28 cellular contexts compared by ENCODE assay signal in the genomic region with DNA sequence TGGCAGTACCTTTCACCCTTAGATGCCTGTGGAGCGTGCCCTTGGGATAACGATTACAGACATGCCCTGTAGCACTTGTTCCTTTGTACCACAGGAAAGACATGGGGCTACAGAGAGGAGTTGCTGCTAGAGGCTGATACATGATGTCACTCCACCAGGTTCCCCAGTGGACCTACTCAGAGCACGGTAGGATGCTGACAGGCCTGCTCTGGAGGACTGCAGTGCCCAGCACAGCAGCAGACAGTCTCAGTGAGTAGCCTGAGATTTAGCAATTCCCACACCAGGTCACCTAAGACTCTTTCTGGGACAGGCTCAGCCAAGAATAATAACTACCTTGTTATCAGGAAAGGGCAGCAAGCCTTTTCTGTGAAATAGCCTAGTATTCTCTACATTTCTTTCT.
"Had no signal": no experiment of that assay in that cellular context is flagged by ENCODE, and none has a peak within 500 bp of the region (broad histone marks: within the 10 kb centered on the region; RNA-seq: fewer than 3 reads in every experiment).

No MANE protein-coding gene starts in this region.

- H3K4me3 Mint-ChIP-seq: activated CD4-positive, alpha-beta T cell treated with anti-CD3 and anti-CD28 coated beads for 36 hours; activated T-cell treated with anti-CD3 and anti-CD28 coated beads, Interleukin-2, amount 50 U/mL, for 24 hours; activated T-helper 17 cell treated with anti-CD3 and anti-CD28 coated beads, Interleukin-2, amount 50 U/mL, for 72 hours; naive B cell; T-cell; type B pancreatic cell had no signal

- H3K36me3 ChIP-seq: ascending aorta, colonic mucosa, gastroesophageal sphincter, sigmoid colon, spleen, thoracic aorta had no signal

- H3K27ac ChIP-seq: ascending aorta, colonic mucosa, dorsolateral prefrontal cortex, epithelial cell of prostate, gastroesophageal sphincter, parathyroid adenoma, sigmoid colon, spleen, thoracic aorta had no signal

- H3K27ac Mint-ChIP-seq: activated CD4-positive, alpha-beta T cell treated with anti-CD3 and anti-CD28 coated beads for 36 hours; activated naive CD4-positive, alpha-beta T cell treated with anti-CD3 and anti-CD28 coated beads, Interleukin-2, amount 50 U/mL, for 72 hours; activated T-cell treated with anti-CD3 and anti-CD28 coated beads, Interleukin-2, amount 50 U/mL, for 24 hours; activated T-helper 17 cell treated with anti-CD3 and anti-CD28 coated beads, Interleukin-2, amount 50 U/mL, for 72 hours; naive B cell; T-cell; type B pancreatic cell had no signal

- H3K27me3 ChIP-seq: ascending aorta, colonic mucosa, dorsolateral prefrontal cortex, gastroesophageal sphincter, sigmoid colon, spleen had no signal

- H3K4me1 Mint-ChIP-seq: activated CD4-positive, alpha-beta T cell treated with anti-CD3 and anti-CD28 coated beads for 36 hours; activated T-helper 17 cell treated with anti-CD3 and anti-CD28 coated beads, Interleukin-2, amount 50 U/mL, for 72 hours; T-cell had no signal

- H3K9me3 ChIP-seq: ascending aorta, colonic mucosa, gastroesophageal sphincter, mucosa of descending colon, sigmoid colon, spleen, thoracic aorta had no signal

- H3K4me1 ChIP-seq: colonic mucosa, gastroesophageal sphincter, parathyroid adenoma, sigmoid colon, spleen had no signal

- H3K4me3 ChIP-seq: ascending aorta, colonic mucosa, dorsolateral prefrontal cortex, gastroesophageal sphincter, mucosa of descending colon, sigmoid colon, spleen, thoracic aorta had no signal

- H3K79me2 ChIP-seq: parathyroid adenoma had no signal

- H2AFZ ChIP-seq: parathyroid adenoma had no signal

- H3K9me3 Mint-ChIP-seq: activated naive CD4-positive, alpha-beta T cell treated with anti-CD3 and anti-CD28 coated beads, Interleukin-2, amount 50 U/mL, for 72 hours; activated T-cell treated with anti-CD3 and anti-CD28 coated beads, Interleukin-2, amount 50 U/mL, for 24 hours; activated T-helper 17 cell treated with anti-CD3 and anti-CD28 coated beads, Interleukin-2, amount 50 U/mL, for 72 hours; naive B cell; T-cell; type B pancreatic cell had no signal

- ATAC-seq: activated CD4-positive, alpha-beta T cell treated with anti-CD3 and anti-CD28 coated beads for 36 hours; activated naive CD4-positive, alpha-beta T cell treated with anti-CD3 and anti-CD28 coated beads, Interleukin-2, amount 50 U/mL, for 72 hours; activated T-helper 17 cell treated with anti-CD3 and anti-CD28 coated beads, Interleukin-2, amount 50 U/mL, for 72 hours; gastroesophageal sphincter; left cardiac atrium; mucosa of descending colon; T-cell had no signal

- H3K27me3 Mint-ChIP-seq: activated T-helper 17 cell treated with anti-CD3 and anti-CD28 coated beads, Interleukin-2, amount 50 U/mL, for 72 hours; naive B cell had no signal

- H3K36me3 Mint-ChIP-seq: activated naive CD4-positive, alpha-beta T cell treated with anti-CD3 and anti-CD28 coated beads, Interleukin-2, amount 50 U/mL, for 72 hours; naive B cell; T-cell; type B pancreatic cell had no signal

- H3K9ac ChIP-seq: parathyroid adenoma had no signal

- DNase-seq: activated CD4-positive, alpha-beta T cell treated with anti-CD3 and anti-CD28 coated beads for 36 hours; activated CD4-positive, alpha-beta T cell treated with anti-CD3 and anti-CD28 coated beads, Interleukin-2, amount 50 U/mL, for 4 hours; activated CD8-positive, alpha-beta memory T cell treated with anti-CD3 and anti-CD28 coated beads for 24 hours; activated CD8-positive, alpha-beta memory T cell treated with anti-CD3 and anti-CD28 coated beads, Interleukin-2, amount 50 U/mL, for 4 hours; activated T-cell treated with anti-CD3 and anti-CD28 coated beads, Interleukin-2, amount 50 U/mL, for 24 hours; central memory CD4-positive, alpha-beta T cell; colonic mucosa; dorsolateral prefrontal cortex; head of caudate nucleus; islet precursor cell; left cardiac atrium; mesendoderm; mucosa of descending colon; naive B cell; nucleus accumbens; sigmoid colon; spleen; stimulated activated CD4-positive, alpha-beta T cell treated with anti-CD3 and anti-CD28 coated beads, Interleukin-4, amount 100 ng/mL, for 1 hour; stimulated activated naive CD4-positive, alpha-beta T cell treated with Interleukin-2 at 50 U/mL for 16 hours; T-cell had no signal
